In the genomic region with DNA sequence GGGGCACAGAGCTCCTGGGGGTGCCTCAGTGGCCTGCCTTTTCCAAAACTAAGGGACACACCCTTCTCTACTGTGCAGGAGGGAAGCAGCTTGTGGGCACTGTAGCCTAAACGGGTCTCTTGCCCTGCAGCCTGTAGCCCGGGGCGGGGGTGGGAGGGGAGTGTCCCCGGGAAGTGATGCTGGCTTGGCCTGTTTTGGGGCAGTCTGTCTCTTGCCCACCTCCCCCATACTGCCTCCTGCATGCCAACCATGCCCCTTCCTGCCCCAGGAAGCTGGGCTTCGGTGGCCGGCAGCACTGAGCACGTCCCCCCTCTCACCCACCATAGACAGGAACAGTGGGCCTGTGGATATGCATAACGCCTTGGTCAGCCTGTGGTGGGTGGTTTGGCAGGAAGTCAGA, we compare ENCODE assay signal across 24 cellular contexts. TPM values are rescaled to one million over a fixed set of nuclear protein-coding genes. Genes with fewer than 3 reads are reported as not detected.
"Had no signal": no experiment of that assay in that cellular context is flagged by ENCODE, and none has a peak within 500 bp of the region (broad histone marks: within the 10 kb centered on the region; RNA-seq: fewer than 3 reads in every experiment).

No MANE protein-coding gene starts in this region.

- DNase-seq: activated CD4-positive, alpha-beta T cell treated with anti-CD3 and anti-CD28 coated beads, Interleukin-2, amount 10 ng/mL, durations not matched to agents 7 days and 5 days; activated CD4-positive, CD25-positive, alpha-beta regulatory T cell treated with anti-CD3 and anti-CD28 coated beads, Interleukin-2, amount 50 U/mL, for 72 hours; activated T-cell treated with anti-CD3 and anti-CD28 coated beads, Interleukin-2, amount 50 U/mL, for 1 hour; brain microvascular endothelial cell; colonic mucosa; esophagus squamous epithelium; gastrocnemius medialis; naive thymus-derived CD4-positive, alpha-beta T cell; stimulated activated CD4-positive, alpha-beta T cell treated with anti-CD3 and anti-CD28 coated beads, Interleukin-15, amount 100 ng/mL, for 24 hours; stomach; T-cell; upper lobe of left lung; WERI-Rb-1 had no signal

- H3K9me3 ChIP-seq: ascending aorta, colonic mucosa, esophagus squamous epithelium, gastrocnemius medialis, prostate gland, stomach, thoracic aorta, upper lobe of left lung had no signal

- H3K4me1 ChIP-seq: ascending aorta, colonic mucosa, prostate gland, upper lobe of left lung had no signal

- H3K36me3 ChIP-seq: ascending aorta, brain microvascular endothelial cell, colonic mucosa, esophagus squamous epithelium, gastrocnemius medialis, neural progenitor cell, prostate gland, stomach, thoracic aorta, upper lobe of left lung, WERI-Rb-1 had no signal

- ATAC-seq: activated naive CD4-positive, alpha-beta T cell treated with anti-CD3 and anti-CD28 coated beads, Interleukin-2, amount 50 U/mL, for 72 hours; gastrocnemius medialis; naive thymus-derived CD4-positive, alpha-beta T cell; right cardiac atrium; stimulated activated memory B cell treated with anti-CD40 and anti-IgM and Interleukin-4, amounts not matched to agents 10 μg/mL and 1 μg/mL and 100 μg/mL, for 72 hours; T-cell had no signal

- H3K9ac ChIP-seq: neural progenitor cell had no signal

- H2AFZ ChIP-seq: neural progenitor cell had no signal

- H3K27me3 ChIP-seq: ascending aorta, brain microvascular endothelial cell, colonic mucosa, esophagus squamous epithelium, gastrocnemius medialis, neural progenitor cell, upper lobe of left lung had no signal

- H3K27ac ChIP-seq: ascending aorta, brain microvascular endothelial cell, colonic mucosa, gastrocnemius medialis, neural progenitor cell, prostate gland, skin epidermis, thoracic aorta, upper lobe of left lung, WERI-Rb-1 had no signal

- H3K4me3 ChIP-seq: ascending aorta, colonic mucosa, esophagus squamous epithelium, gastrocnemius medialis, lung, neural progenitor cell, prostate gland, skin epidermis, stomach, thoracic aorta, upper lobe of left lung had no signal

- FAIRE-seq: islet of Langerhans had no signal

RNA-seq across cellular contexts. Expression of gene PRIMA1, which starts 43.4 kb away (rescaled TPM):
- total RNA-seq: activated CD4-positive, alpha-beta T cell treated with anti-CD3 and anti-CD28 coated beads, Interleukin-2, amount 10 ng/mL, durations not matched to agents 7 days and 5 days; activated naive CD4-positive, alpha-beta T cell treated with anti-CD3 and anti-CD28 coated beads, Interleukin-2, amount 50 U/mL, for 72 hours; naive thymus-derived CD4-positive, alpha-beta T cell; osteocyte; T-cell had no signal
- polyA plus RNA-seq: naive thymus-derived CD4-positive, alpha-beta T cell had no signal
